In genomic region chr2:65435625-65436168, GRCh38 we compare ENCODE assay signal across 8 cellular contexts. TPM values are rescaled to one million over a fixed set of nuclear protein-coding genes. Genes with fewer than 3 reads are reported as not detected.
DNase-seq lines count a peak whose midpoint lies in the region; ATAC-seq, FAIRE-seq and TF ChIP-seq lines count a peak whose summit lies in the region.

No MANE protein-coding gene starts in this region.

- peaks cover 19% of the 10 kb centered on the region for H3K79me2 ChIP-seq in smooth muscle cell (ENCODE audit: low read depth)

- H3K9ac ChIP-seq in kidney (ENCODE audit: low read length in 2 of 2) (peak overlapping the region; percentile 48 to 76), smooth muscle cell (ENCODE audit: low read depth) (peak overlapping the region; percentile 90)

- H3K27ac ChIP-seq in VCaP (peak overlapping the region; percentile 98), cingulate gyrus (ENCODE audit: low read depth, low read length) (peak overlapping the region; percentile 91), kidney (ENCODE audit: low read depth in 2 of 2, low read length in 2 of 2) (peak overlapping the region; percentile 91 to 95), smooth muscle cell (ENCODE audit: low read depth) (peak overlapping the region; percentile 92)

- WGBS in smooth muscle cell (ENCODE audit: low lambda C conversion rate), result 0% methylated on average over 27 of the region's 42 CpGs

- H3K4me2 ChIP-seq in smooth muscle cell, result peak overlapping the region; percentile 88

- peaks cover 2 to 5% of the 10 kb centered on the region in 2 donors for H3K4me1 ChIP-seq in kidney (ENCODE audit: control insufficient read depth in 1 of 2, insufficient read depth in 1 of 2, low read depth in 1 of 2, low read length in 2 of 2)
- H3K4me1 ChIP-seq in smooth muscle cell (ENCODE audit: low read depth), result peaks cover 20% of the 10 kb centered on the region

- H3K36me3 ChIP-seq in kidney (ENCODE audit: control insufficient read depth in 1 of 2, insufficient read depth in 2 of 2, low read length in 2 of 2) (no peaks in the 10 kb centered on the region), smooth muscle cell (ENCODE audit: low read depth) (no peaks in the 10 kb centered on the region)

- peak; percentile 20; the same call in 1 of the 2 replicates for TF ChIP-seq CTCF in VCaP (conservative IDR thresholded peaks at IDR 0.05)
- no peak for TF ChIP-seq CTCF in kidney (IDR thresholded peaks at IDR 0.05; ENCODE audit: borderline replicate concordance, extremely low read depth, insufficient read depth)
- TF ChIP-seq CTCF in smooth muscle cell (IDR thresholded peaks at IDR 0.05; ENCODE audit: borderline replicate concordance, insufficient read depth, poor library complexity, severe bottlenecking), result no peak

- no peak for FAIRE-seq in kidney (lab: Jason Lieb, UNC)

- H2AFZ ChIP-seq in smooth muscle cell (ENCODE audit: low read depth), result peak overlapping the region; percentile 62

- peak; percentile 22 for ATAC-seq in HG02885 (IDR thresholded peaks at IDR 0.05; ENCODE audit: poor library complexity, unreplicated experiment)
- no peak for ATAC-seq in HG03565 (IDR thresholded peaks at IDR 0.05; ENCODE audit: unreplicated experiment)

- H3F3A ChIP-seq in smooth muscle cell (ENCODE audit: low read depth), result peaks cover 5% of the 10 kb centered on the region

- H3K4me3 ChIP-seq in GM08714 (ENCODE audit: low read length), result peak overlapping the region; percentile 53; the same call in 1 of the 2 replicates
- H3K4me3 ChIP-seq in kidney (ENCODE audit: low read length in 2 of 2), result peak overlapping the region; percentile 89
- H3K4me3 ChIP-seq in smooth muscle cell, result peak overlapping the region; percentile 67

- intact Hi-C loops in kidney (cut with DNase I), result loop anchor here (10.0 kb wide), 1 partner anchor 171 kb away; no protein-coding TSS in a partner anchor

- H3K27me3 ChIP-seq in smooth muscle cell (ENCODE audit: low read depth), result no peaks in the 10 kb centered on the region

- H4K20me1 ChIP-seq in smooth muscle cell (ENCODE audit: low read depth), result peaks cover 6% of the 10 kb centered on the region

- H3K9me3 ChIP-seq in kidney (ENCODE audit: control insufficient read depth in 1 of 2, low read length in 2 of 2) (no peaks in the 10 kb centered on the region), smooth muscle cell (replicated peaks; ENCODE audit: low read depth) (no peaks in the 10 kb centered on the region)

- peak; percentile 13 for DNase-seq in NCI-H2107 treated with DMSO at 0.1 percent for 48 hours (lab: John Stamatoyannopoulos, UW; ENCODE audit: unreplicated experiment)
- peak; percentile 96 for DNase-seq in kidney
- peak; percentile 79 for DNase-seq in smooth muscle cell (lab: John Stamatoyannopoulos, UW; ENCODE audit: unreplicated experiment)

RNA-seq across cellular contexts. Expression of gene SPRED2, which starts 3.3 kb away (rescaled TPM):
- total RNA-seq in kidney (42.3 TPM), smooth muscle cell (18.3 and 21.3 TPM in 2 replicates)
- polyA plus RNA-seq in kidney (ENCODE audit: insufficient read depth, low read depth, low replicate concordance) (8.9 TPM), smooth muscle cell (23.0 and 23.7 TPM in 2 replicates)

Comparison
In these comparisons a context has a peak if more than half of its experiments do, and no peak if none do; other contexts are left out.
1. DNase-seq: peak in every context shown above with its lines; median percentile 96 in kidney; 79 in smooth muscle cell; 13 in NCI-H2107 treated with DMSO at 0.1 percent for 48 hours.